ENCODE assay signal across 1 cellular context in the genomic region with DNA sequence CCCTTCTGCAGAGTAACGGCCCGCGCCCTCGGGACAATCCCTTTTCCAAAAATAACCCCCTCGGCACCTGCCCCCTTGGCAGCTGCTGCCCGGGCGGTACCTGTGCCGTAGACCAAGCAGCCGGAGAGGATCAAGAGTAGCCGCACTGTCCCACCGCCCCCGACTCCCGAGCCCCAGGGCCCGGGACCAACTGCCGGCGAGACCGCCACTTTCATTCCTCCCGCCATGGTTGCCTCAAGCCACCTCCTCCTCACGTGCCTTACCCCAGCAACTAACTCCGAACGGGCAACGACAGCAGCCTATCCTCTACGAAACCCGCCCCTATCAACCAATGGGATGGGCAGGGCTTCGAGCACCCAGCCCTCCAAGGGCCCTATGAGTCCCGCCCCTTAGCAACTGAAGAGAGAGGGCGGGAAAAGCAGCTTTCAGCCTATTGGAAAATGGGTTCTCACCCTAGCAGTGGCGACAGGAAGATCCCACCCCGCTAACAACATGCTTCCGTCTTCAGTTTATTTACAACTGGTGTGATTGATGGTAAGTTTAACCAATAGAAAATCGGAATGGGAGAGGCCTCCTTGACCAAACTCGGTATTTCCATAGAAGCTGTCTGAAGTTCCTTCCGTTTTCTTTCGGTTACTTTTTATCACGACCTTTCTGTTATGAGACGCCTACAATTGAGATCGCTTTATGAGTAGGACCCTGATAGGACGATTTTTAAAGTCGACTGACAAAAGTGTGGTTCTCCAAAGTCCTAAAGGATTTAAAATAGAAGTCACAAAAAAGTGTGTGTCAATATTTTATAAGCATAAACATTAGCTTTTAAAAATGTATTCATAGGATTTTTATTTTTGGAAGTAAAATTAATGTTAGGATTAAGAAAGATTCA.
A peak's percentile ranks its signal among the peaks of the same experiment; 100 is the strongest.
TF ChIP-seq lines count a peak whose summit lies in the region.

NEMP1 (minus strand) TSS at position 273 of the 886 bp plus-strand sequence; CDS start at position 227, 46 bp downstream.

TF ChIP-seq in GM12878, 131 proteins besides CTCF, POLR2A, EP300 and RAD21 (continued from another document and continues in another):
- no peak for TF ChIP-seq PRDM15 (CRISPR knock-in tag; IDR thresholded peaks at IDR 0.05)
- TF ChIP-seq EGR1 (IDR thresholded peaks at IDR 0.05; ENCODE audit: borderline replicate concordance in 1 of 2, low read depth in 2 of 2, low read length in 2 of 2): peak in 1 of 2 experiments; percentile 47; a peak in 1 of 3 replicates
- no peak; the same call in 1 of the 2 replicates for TF ChIP-seq SMAD5 (IDR thresholded peaks at IDR 0.05; ENCODE audit: low read depth)
- TF ChIP-seq FOXM1 (IDR thresholded peaks at IDR 0.05; ENCODE audit: low read depth, low read length): peak; percentile 72; the same call in 1 of the 2 replicates
- TF ChIP-seq, protein P1, sequence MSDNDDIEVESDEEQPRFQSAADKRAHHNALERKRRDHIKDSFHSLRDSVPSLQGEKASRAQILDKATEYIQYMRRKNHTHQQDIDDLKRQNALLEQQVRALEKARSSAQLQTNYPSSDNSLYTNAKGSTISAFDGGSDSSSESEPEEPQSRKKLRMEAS (IDR thresholded peaks at IDR 0.05; ENCODE audit: low read depth, low read length): peak; percentile 91; the same call in 1 of the 2 replicates
- peak; percentile 95 for TF ChIP-seq GABPA (IDR thresholded peaks at IDR 0.05; ENCODE audit: low read depth)
- TF ChIP-seq IKZF1 (conservative IDR thresholded peaks at IDR 0.05): 0 out of 2 replicates have a peak, but pooled peaks have one; percentile 39
- no peak for TF ChIP-seq ZSCAN29 (IDR thresholded peaks at IDR 0.05)
- TF ChIP-seq JUND (IDR thresholded peaks at IDR 0.05; ENCODE audit: low read depth, low read length): no peak
- TF ChIP-seq SPI1 (IDR thresholded peaks at IDR 0.05; ENCODE audit: borderline replicate concordance, insufficient read depth, low read depth, low read length): no peak
- no peak for TF ChIP-seq MTA3 (IDR thresholded peaks at IDR 0.05; ENCODE audit: borderline replicate concordance, low read length)
- TF ChIP-seq BHLHE40 (IDR thresholded peaks at IDR 0.05; ENCODE audit: borderline replicate concordance in 1 of 2, low read depth in 2 of 2, low read length in 1 of 2): peak; percentile 100
- TF ChIP-seq ZBTB11 (CRISPR knock-in tag; IDR thresholded peaks at IDR 0.05): no peak
- TF ChIP-seq FOXK2 (IDR thresholded peaks at IDR 0.05): peak; percentile 86
- peak; percentile 100 for TF ChIP-seq NKRF (conservative IDR thresholded peaks at IDR 0.05)
- peak; percentile 93 for TF ChIP-seq E2F8 (IDR thresholded peaks at IDR 0.05; ENCODE audit: low read depth, partially characterized antibody)
- TF ChIP-seq BMI1 (IDR thresholded peaks at IDR 0.05; ENCODE audit: borderline replicate concordance): peak; percentile 95
- 0 out of 2 replicates have a peak, but pooled peaks have one; percentile 14 for TF ChIP-seq TCF3 (IDR thresholded peaks at IDR 0.05; ENCODE audit: borderline replicate concordance, insufficient read depth, low read depth, low read length)
- peak; percentile 35; the same call in 1 of the 3 replicates for TF ChIP-seq POU2F2 (IDR thresholded peaks at IDR 0.05; ENCODE audit: borderline replicate concordance, low read depth, low read length)
- peak; percentile 54; the same call in 1 of the 2 replicates for TF ChIP-seq RUNX3 (IDR thresholded peaks at IDR 0.05; ENCODE audit: low read length)
- TF ChIP-seq IKZF2 (IDR thresholded peaks at IDR 0.05): no peak
- TF ChIP-seq TBL1XR1 (IDR thresholded peaks at IDR 0.05; ENCODE audit: low read depth, low read length): peak; percentile 45; the same call in 1 of the 2 replicates
- TF ChIP-seq HDGF (IDR thresholded peaks at IDR 0.05): peak; percentile 95
- TF ChIP-seq, protein P2, sequence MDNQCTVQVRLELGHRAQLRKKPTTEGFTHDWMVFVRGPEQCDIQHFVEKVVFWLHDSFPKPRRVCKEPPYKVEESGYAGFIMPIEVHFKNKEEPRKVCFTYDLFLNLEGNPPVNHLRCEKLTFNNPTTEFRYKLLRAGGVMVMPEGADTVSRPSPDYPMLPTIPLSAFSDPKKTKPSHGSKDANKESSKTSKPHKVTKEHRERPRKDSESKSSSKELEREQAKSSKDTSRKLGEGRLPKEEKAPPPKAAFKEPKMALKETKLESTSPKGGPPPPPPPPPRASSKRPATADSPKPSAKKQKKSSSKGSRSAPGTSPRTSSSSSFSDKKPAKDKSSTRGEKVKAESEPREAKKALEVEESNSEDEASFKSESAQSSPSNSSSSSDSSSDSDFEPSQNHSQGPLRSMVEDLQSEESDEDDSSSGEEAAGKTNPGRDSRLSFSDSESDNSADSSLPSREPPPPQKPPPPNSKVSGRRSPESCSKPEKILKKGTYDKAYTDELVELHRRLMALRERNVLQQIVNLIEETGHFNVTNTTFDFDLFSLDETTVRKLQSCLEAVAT (IDR thresholded peaks at IDR 0.05): no peak
- TF ChIP-seq SIX5 (IDR thresholded peaks at IDR 0.05; ENCODE audit: low read depth, low read length, severe bottlenecking): peak; percentile 5
- TF ChIP-seq, protein P3, sequence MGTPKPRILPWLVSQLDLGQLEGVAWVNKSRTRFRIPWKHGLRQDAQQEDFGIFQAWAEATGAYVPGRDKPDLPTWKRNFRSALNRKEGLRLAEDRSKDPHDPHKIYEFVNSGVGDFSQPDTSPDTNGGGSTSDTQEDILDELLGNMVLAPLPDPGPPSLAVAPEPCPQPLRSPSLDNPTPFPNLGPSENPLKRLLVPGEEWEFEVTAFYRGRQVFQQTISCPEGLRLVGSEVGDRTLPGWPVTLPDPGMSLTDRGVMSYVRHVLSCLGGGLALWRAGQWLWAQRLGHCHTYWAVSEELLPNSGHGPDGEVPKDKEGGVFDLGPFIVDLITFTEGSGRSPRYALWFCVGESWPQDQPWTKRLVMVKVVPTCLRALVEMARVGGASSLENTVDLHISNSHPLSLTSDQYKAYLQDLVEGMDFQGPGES (IDR thresholded peaks at IDR 0.05): peak; percentile 93
- TF ChIP-seq RB1 (IDR thresholded peaks at IDR 0.05; ENCODE audit: borderline replicate concordance): peak; percentile 93; the same call in 1 of the 2 replicates
- TF ChIP-seq, protein P4, sequence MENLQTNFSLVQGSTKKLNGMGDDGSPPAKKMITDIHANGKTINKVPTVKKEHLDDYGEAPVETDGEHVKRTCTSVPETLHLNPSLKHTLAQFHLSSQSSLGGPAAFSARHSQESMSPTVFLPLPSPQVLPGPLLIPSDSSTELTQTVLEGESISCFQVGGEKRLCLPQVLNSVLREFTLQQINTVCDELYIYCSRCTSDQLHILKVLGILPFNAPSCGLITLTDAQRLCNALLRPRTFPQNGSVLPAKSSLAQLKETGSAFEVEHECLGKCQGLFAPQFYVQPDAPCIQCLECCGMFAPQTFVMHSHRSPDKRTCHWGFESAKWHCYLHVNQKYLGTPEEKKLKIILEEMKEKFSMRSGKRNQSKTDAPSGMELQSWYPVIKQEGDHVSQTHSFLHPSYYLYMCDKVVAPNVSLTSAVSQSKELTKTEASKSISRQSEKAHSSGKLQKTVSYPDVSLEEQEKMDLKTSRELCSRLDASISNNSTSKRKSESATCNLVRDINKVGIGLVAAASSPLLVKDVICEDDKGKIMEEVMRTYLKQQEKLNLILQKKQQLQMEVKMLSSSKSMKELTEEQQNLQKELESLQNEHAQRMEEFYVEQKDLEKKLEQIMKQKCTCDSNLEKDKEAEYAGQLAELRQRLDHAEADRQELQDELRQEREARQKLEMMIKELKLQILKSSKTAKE (IDR thresholded peaks at IDR 0.05; ENCODE audit: low read depth, poor library complexity, severe bottlenecking): no peak
- TF ChIP-seq, protein P5, sequence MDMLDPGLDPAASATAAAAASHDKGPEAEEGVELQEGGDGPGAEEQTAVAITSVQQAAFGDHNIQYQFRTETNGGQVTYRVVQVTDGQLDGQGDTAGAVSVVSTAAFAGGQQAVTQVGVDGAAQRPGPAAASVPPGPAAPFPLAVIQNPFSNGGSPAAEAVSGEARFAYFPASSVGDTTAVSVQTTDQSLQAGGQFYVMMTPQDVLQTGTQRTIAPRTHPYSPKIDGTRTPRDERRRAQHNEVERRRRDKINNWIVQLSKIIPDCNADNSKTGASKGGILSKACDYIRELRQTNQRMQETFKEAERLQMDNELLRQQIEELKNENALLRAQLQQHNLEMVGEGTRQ (IDR thresholded peaks at IDR 0.05; ENCODE audit: borderline replicate concordance, low read depth, low read length): peak; percentile 85
- peak; percentile 64; the same call in 1 of the 2 replicates for TF ChIP-seq ATF3 (IDR thresholded peaks at IDR 0.05; ENCODE audit: borderline replicate concordance, extremely low read depth, low read depth, low read length)
- no peak for TF ChIP-seq GATAD2B (conservative IDR thresholded peaks at IDR 0.05; ENCODE audit: low read depth)
